36 cellular contexts compared by ENCODE assay signal in genomic region chr7:36064676-36065075, GRCh38.
"Had no signal": no experiment of that assay in that cellular context is flagged by ENCODE, and none has a peak within 500 bp of the region (broad histone marks: within the 10 kb centered on the region; RNA-seq: fewer than 3 reads in every experiment).

No MANE protein-coding gene starts in this region.

- ATAC-seq: activated CD4-positive, CD25-positive, alpha-beta regulatory T cell treated with anti-CD3 and anti-CD28 coated beads, Interleukin-2, amount 50 U/mL, for 24 hours; activated CD8-positive, alpha-beta T cell treated with anti-CD3 and anti-CD28 coated beads for 36 hours; activated naive CD8-positive, alpha-beta T cell treated with anti-CD3 and anti-CD28 coated beads, Interleukin-2, amount 50 U/mL, for 24 hours; activated T-cell treated with anti-CD3 and anti-CD28 coated beads, Interleukin-2, amount 50 U/mL, for 4 hours; effector memory CD8-positive, alpha-beta T cell; foreskin keratinocyte; gastrocnemius medialis; heart left ventricle; T-helper 17 cell had no signal

- H3K36me3 ChIP-seq: adrenal gland, ascending aorta, breast epithelium, esophagus muscularis mucosa, gastrocnemius medialis, heart left ventricle, WERI-Rb-1 had no signal

- H3K27ac ChIP-seq: ascending aorta, breast epithelium, esophagus muscularis mucosa, foreskin keratinocyte, gastrocnemius medialis, heart left ventricle, WERI-Rb-1 had no signal

- H3K4me1 ChIP-seq: ascending aorta, breast epithelium, esophagus muscularis mucosa, foreskin keratinocyte had no signal

- H3K27me3 ChIP-seq: adrenal gland, ascending aorta, breast epithelium, esophagus muscularis mucosa, gastrocnemius medialis, heart left ventricle had no signal

- DNase-seq: activated B cell treated with CpG ODN at 0.5 μM for 24 hours; activated CD4-positive, alpha-beta T cell treated with anti-CD3 and anti-CD28 coated beads for 48 hours; activated CD4-positive, alpha-beta T cell treated with anti-CD3 and anti-CD28 coated beads, Interleukin-2, amount 50 U/mL, for 1 hour; activated CD4-positive, alpha-beta T cell treated with anti-CD3 and anti-CD28 coated beads, Interleukin-2, amount 50 U/mL, for 48 hours; activated CD8-positive, alpha-beta memory T cell treated with anti-CD3 and anti-CD28 coated beads for 24 hours; activated CD8-positive, alpha-beta T cell treated with anti-CD3 and anti-CD28 coated beads for 36 hours; activated effector memory CD4-positive, alpha-beta T cell treated with anti-CD3 and anti-CD28 coated beads, Interleukin-2, amount 50 U/mL, for 16 hours; activated naive CD4-positive, alpha-beta T cell treated with anti-CD3 and anti-CD28 coated beads for 36 hours; activated naive CD8-positive, alpha-beta T cell treated with anti-CD3 and anti-CD28 coated beads for 36 hours; activated naive CD8-positive, alpha-beta T cell treated with anti-CD3 and anti-CD28 coated beads, Interleukin-2, amount 50 U/mL, for 24 hours; activated T-cell treated with anti-CD3 and anti-CD28 coated beads, Interleukin-2, amount 50 U/mL, for 4 hours; cortex of kidney; dermis blood vessel endothelial cell; effector CD4-positive, alpha-beta T cell; effector memory CD8-positive, alpha-beta T cell; erythroblast; foreskin keratinocyte; gastrocnemius medialis; glutamatergic neuron; heart left ventricle; T-helper 1 cell; T-helper 17 cell; T1000; WERI-Rb-1 had no signal

- H3K9me3 ChIP-seq: adrenal gland, ascending aorta, breast epithelium, esophagus muscularis mucosa, gastrocnemius medialis, heart left ventricle had no signal

- H3K9me3 Mint-ChIP-seq: activated B cell treated with CpG ODN at 0.5 μM for 24 hours; activated naive CD4-positive, alpha-beta T cell treated with anti-CD3 and anti-CD28 coated beads, Interleukin-2, amount 50 U/mL, for 24 hours; activated naive CD8-positive, alpha-beta T cell treated with anti-CD3 and anti-CD28 coated beads for 36 hours; activated T-cell treated with anti-CD3 and anti-CD28 coated beads, Interleukin-2, amount 50 U/mL, for 4 hours; activated T-helper 1 cell treated with anti-CD3 and anti-CD28 coated beads, Interleukin-12 subunit alpha, Interleukin-12 subunit beta, Interleukin-2, Interleukin-4 antibody, amounts not matched to agents 30 ng/mL and 10 ng/mL and 1 ng/mL, durations not matched to agents 14 hours and 24 hours and 36 hours; activated T-helper 2 cell treated with anti-CD3 and anti-CD28 coated beads, Interferon-gamma antibody, Interleukin-2, Interleukin-4, amounts not matched to agents 10 μg/mL and 5 μg/mL and 100 μg/mL, durations not matched to agents 14 hours and 24 hours and 36 hours; central memory CD8-positive, alpha-beta T cell; effector memory CD8-positive, alpha-beta T cell; T-helper 2 cell treated with Interferon-gamma antibody and Interleukin-4, amounts not matched to agents 5 μg/mL and 100 μg/mL, for 36 hours had no signal

- H3K27ac Mint-ChIP-seq: activated B cell treated with CpG ODN at 0.5 μM for 24 hours; activated CD8-positive, alpha-beta T cell treated with anti-CD3 and anti-CD28 coated beads for 36 hours; activated naive CD4-positive, alpha-beta T cell treated with anti-CD3 and anti-CD28 coated beads for 36 hours; activated naive CD4-positive, alpha-beta T cell treated with anti-CD3 and anti-CD28 coated beads, Interleukin-2, amount 50 U/mL, for 24 hours; activated naive CD8-positive, alpha-beta T cell treated with anti-CD3 and anti-CD28 coated beads for 36 hours; activated naive CD8-positive, alpha-beta T cell treated with anti-CD3 and anti-CD28 coated beads, Interleukin-2, amount 50 U/mL, for 24 hours; activated T-helper 1 cell treated with anti-CD3 and anti-CD28 coated beads, Interleukin-12 subunit alpha, Interleukin-12 subunit beta, Interleukin-2, Interleukin-4 antibody, amounts not matched to agents 30 ng/mL and 10 ng/mL and 1 ng/mL, durations not matched to agents 14 hours and 24 hours and 36 hours; activated T-helper 2 cell treated with anti-CD3 and anti-CD28 coated beads, Interferon-gamma antibody, Interleukin-2, Interleukin-4, amounts not matched to agents 10 μg/mL and 5 μg/mL and 100 μg/mL, durations not matched to agents 14 hours and 24 hours and 36 hours; effector memory CD8-positive, alpha-beta T cell; T-helper 17 cell; T-helper 2 cell treated with Interferon-gamma antibody and Interleukin-4, amounts not matched to agents 5 μg/mL and 100 μg/mL, for 36 hours had no signal

- H3K4me1 Mint-ChIP-seq: activated B cell treated with CpG ODN at 0.5 μM for 24 hours; activated naive CD4-positive, alpha-beta T cell treated with anti-CD3 and anti-CD28 coated beads, Interleukin-2, amount 50 U/mL, for 24 hours; activated naive CD8-positive, alpha-beta T cell treated with anti-CD3 and anti-CD28 coated beads for 36 hours; activated naive CD8-positive, alpha-beta T cell treated with anti-CD3 and anti-CD28 coated beads, Interleukin-2, amount 50 U/mL, for 24 hours; central memory CD8-positive, alpha-beta T cell; T-helper 17 cell had no signal

- H3K4me3 ChIP-seq: adrenal gland, ascending aorta, breast epithelium, esophagus muscularis mucosa, gastrocnemius medialis, heart left ventricle had no signal

- H3K4me3 Mint-ChIP-seq: activated B cell treated with CpG ODN at 0.5 μM for 24 hours; activated CD8-positive, alpha-beta T cell treated with anti-CD3 and anti-CD28 coated beads for 36 hours; activated naive CD4-positive, alpha-beta T cell treated with anti-CD3 and anti-CD28 coated beads for 36 hours; activated naive CD4-positive, alpha-beta T cell treated with anti-CD3 and anti-CD28 coated beads, Interleukin-2, amount 50 U/mL, for 24 hours; activated naive CD8-positive, alpha-beta T cell treated with anti-CD3 and anti-CD28 coated beads for 36 hours; activated naive CD8-positive, alpha-beta T cell treated with anti-CD3 and anti-CD28 coated beads, Interleukin-2, amount 50 U/mL, for 24 hours; activated T-cell treated with anti-CD3 and anti-CD28 coated beads, Interleukin-2, amount 50 U/mL, for 4 hours; activated T-helper 1 cell treated with anti-CD3 and anti-CD28 coated beads, Interleukin-12 subunit alpha, Interleukin-12 subunit beta, Interleukin-2, Interleukin-4 antibody, amounts not matched to agents 30 ng/mL and 10 ng/mL and 1 ng/mL, durations not matched to agents 14 hours and 24 hours and 36 hours; brain; central memory CD8-positive, alpha-beta T cell; effector memory CD8-positive, alpha-beta T cell; T-helper 17 cell; T-helper 2 cell treated with Interferon-gamma antibody and Interleukin-4, amounts not matched to agents 5 μg/mL and 100 μg/mL, for 36 hours had no signal

- FAIRE-seq: colon had no signal

- H3K27me3 Mint-ChIP-seq: activated CD8-positive, alpha-beta T cell treated with anti-CD3 and anti-CD28 coated beads for 36 hours; activated naive CD4-positive, alpha-beta T cell treated with anti-CD3 and anti-CD28 coated beads, Interleukin-2, amount 50 U/mL, for 24 hours; activated naive CD8-positive, alpha-beta T cell treated with anti-CD3 and anti-CD28 coated beads for 36 hours; brain had no signal

- H3K36me3 Mint-ChIP-seq: activated naive CD4-positive, alpha-beta T cell treated with anti-CD3 and anti-CD28 coated beads, Interleukin-2, amount 50 U/mL, for 24 hours; activated naive CD8-positive, alpha-beta T cell treated with anti-CD3 and anti-CD28 coated beads for 36 hours; brain had no signal
